8 cellular contexts compared by ENCODE assay signal in genomic region chr21:44299458-44300261, GRCh38.
DNase-seq lines count a peak whose midpoint lies in the region; ATAC-seq and TF ChIP-seq lines count a peak whose summit lies in the region.

TSS of gene PFKL (plus strand) at chr21:44300053. CDS start at chr21:44300106, 53 bp downstream.

- H3K27ac ChIP-seq in coronary artery (peak within 1 kb of the TSS; percentile 82 to 98), layer of hippocampus (ENCODE audit: low read depth, low read length) (peak within 1 kb of the TSS; percentile 90)

- ATAC-seq in HG02610 (IDR thresholded peaks at IDR 0.05; ENCODE audit: unreplicated experiment): peak; percentile 41

- H3K4me3 ChIP-seq in coronary artery: peak within 1 kb of the TSS; percentile 98

- peak; percentile 79 for DNase-seq in DMS 273 (lab: John Stamatoyannopoulos, UW; ENCODE audit: unreplicated experiment)
- DNase-seq in DMS 273 treated with DMSO at 0.1 percent for 48 hours (lab: John Stamatoyannopoulos, UW): no peak
- peak; percentile 28 for DNase-seq in NCI-H1105 treated with DMSO at 0.1 percent for 48 hours (lab: John Stamatoyannopoulos, UW)
- DNase-seq in activated CD4-positive, alpha-beta T cell treated with anti-CD3 and anti-CD28 coated beads for 4 hours: peak; percentile 38 to 40
- DNase-seq in coronary artery (ENCODE audit: low spot score): no peak
- DNase-seq in stimulated activated CD4-positive, alpha-beta T cell treated with anti-CD3 and anti-CD28 coated beads, Interleukin-15, amount 100 ng/mL, for 48 hours (ENCODE audit: low read depth in 2 of 2): peak; percentile 57 to 58

- H3K27me3 ChIP-seq in layer of hippocampus (ENCODE audit: control insufficient read depth, insufficient read depth, low read length): no peaks in the 10 kb centered on the region

- TF ChIP-seq CTCF in coronary artery (IDR thresholded peaks at IDR 0.05): no peak

Comparison
In these comparisons a context has a peak if more than half of its experiments do, and no peak if none do; other contexts are left out.
1. DNase-seq: peak in DMS 273 (single experiment), NCI-H1105 treated with DMSO at 0.1 percent for 48 hours (single experiment), activated CD4-positive, alpha-beta T cell treated with anti-CD3 and anti-CD28 coated beads for 4 hours (2 of 2) and stimulated activated CD4-positive, alpha-beta T cell treated with anti-CD3 and anti-CD28 coated beads, Interleukin-15, amount 100 ng/mL, for 48 hours (2 of 2); none in DMS 273 treated with DMSO at 0.1 percent for 48 hours (single experiment) and coronary artery (single experiment).